21 cellular contexts compared by ENCODE assay signal in the genomic region with DNA sequence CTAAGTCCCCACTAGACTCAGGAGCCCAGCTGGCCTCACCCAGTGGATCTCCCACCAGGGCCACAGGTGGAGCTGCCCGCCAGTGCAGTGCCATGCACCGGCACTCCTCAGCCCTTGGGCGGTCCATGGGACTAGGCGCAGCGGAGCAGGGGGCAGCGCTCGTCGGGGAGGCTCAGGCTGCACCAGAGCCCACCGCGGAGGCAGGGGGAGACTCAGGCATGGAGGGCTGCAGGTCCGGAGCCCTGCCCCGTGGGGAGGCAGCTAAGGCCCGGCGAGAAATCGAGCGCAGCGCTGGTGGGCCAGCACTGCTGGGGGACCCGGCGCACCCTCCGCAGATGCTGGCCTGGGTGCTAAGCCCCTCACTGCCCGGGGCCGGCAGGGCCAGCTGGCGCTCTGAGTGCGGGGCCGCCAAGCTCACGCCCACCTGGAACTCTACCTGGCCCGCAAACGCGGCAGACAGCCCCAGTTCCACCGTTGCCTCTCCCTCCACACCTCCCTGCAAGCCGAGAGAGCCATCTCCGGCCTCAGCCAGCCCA.
DNase-seq lines count a peak whose midpoint lies in the region; ATAC-seq, FAIRE-seq and TF ChIP-seq lines count a peak whose summit lies in the region.
"Had no signal": no experiment of that assay in that cellular context is flagged by ENCODE, and none has a peak within 500 bp of the region (broad histone marks: within the 10 kb centered on the region; RNA-seq: fewer than 3 reads in every experiment).

No MANE protein-coding gene starts in this region.

- 79 to 87% (median 84%) methylated on average over 20 to 32 of the region's 32 CpGs for WGBS in spleen, 5 donors

- no peak overlapping the region for H3K4me3 ChIP-seq in spleen
- H3K4me3 ChIP-seq: A549; BLaER1 treated with 17β-estradiol and CSF1 and Interleukin-3, amounts not matched to agents 10 nM and 100 nM had no signal

- H3K27ac ChIP-seq in spleen = no peak overlapping the region
- H3K27ac ChIP-seq: 22Rv1; A549; BLaER1 treated with 17β-estradiol and CSF1 and Interleukin-3, amounts not matched to agents 10 nM and 100 nM; C4-2B had no signal

- peaks cover 2% of the 10 kb centered on the region for H3K36me3 Mint-ChIP-seq in chondrocyte (ENCODE audit: low read depth)
- H3K36me3 Mint-ChIP-seq: CD8-positive, alpha-beta T cell had no signal

- no peaks in the 10 kb centered on the region for H3K27me3 ChIP-seq in spleen (replicated peaks in 1 of 7)
- H3K27me3 ChIP-seq: BLaER1 treated with 17β-estradiol and CSF1 and Interleukin-3, amounts not matched to agents 10 nM and 100 nM had no signal

- H3K36me3 ChIP-seq in spleen = no peaks in the 10 kb centered on the region
- H3K36me3 ChIP-seq: BLaER1 treated with 17β-estradiol and CSF1 and Interleukin-3, amounts not matched to agents 10 nM and 100 nM had no signal

- no peak overlapping the region for H3K4me3 Mint-ChIP-seq in stimulated activated naive CD8-positive, alpha-beta T cell treated with anti-CD3 and anti-CD28 coated beads, Interleukin-15, amount 100 ng/mL, for 72 hours
- H3K4me3 Mint-ChIP-seq in chondrocyte (ENCODE audit: unreplicated experiment) = no peak overlapping the region
- H3K4me3 Mint-ChIP-seq: B cell; CD4-positive, alpha-beta T cell; CD8-positive, alpha-beta T cell had no signal

- ATAC-seq in stimulated activated naive CD8-positive, alpha-beta T cell treated with anti-CD3 and anti-CD28 coated beads, Interleukin-15, amount 100 ng/mL, for 72 hours = peak; percentile 28
- no peak for ATAC-seq in stimulated activated naive CD8-positive, alpha-beta T cell treated with anti-CD3 and anti-CD28 coated beads, Interleukin-15, Interleukin-2, amounts not matched to agents 100 U/mL and 50 U/mL, for 24 hours
- ATAC-seq: A549; CD8-positive, alpha-beta T cell had no signal

- FAIRE-seq in frontal cortex (lab: Jason Lieb, UNC) = no peak
- FAIRE-seq: A549, D721Med, G401.6, GM12891 had no signal

- H3K4me1 Mint-ChIP-seq in stimulated activated naive CD8-positive, alpha-beta T cell treated with anti-CD3 and anti-CD28 coated beads, Interleukin-15, amount 100 ng/mL, for 72 hours = no peaks in the 10 kb centered on the region
- peaks cover 13% of the 10 kb centered on the region for H3K4me1 Mint-ChIP-seq in chondrocyte (ENCODE audit: low read depth)
- H3K4me1 Mint-ChIP-seq: B cell had no signal

- TF ChIP-seq CTCF in chondrocyte (IDR thresholded peaks at IDR 0.05) (no peak), spleen (IDR thresholded peaks at IDR 0.05 in 8 of 11, conservative IDR thresholded peaks at IDR 0.05 in 3 of 11) (no peak)

- peaks cover 3 to 14% of the 10 kb centered on the region in 2 donors for H3K9me3 Mint-ChIP-seq in stimulated activated naive CD8-positive, alpha-beta T cell treated with anti-CD3 and anti-CD28 coated beads, Interleukin-15, amount 100 ng/mL, for 72 hours
- peaks cover 12% of the 10 kb centered on the region for H3K9me3 Mint-ChIP-seq in chondrocyte (ENCODE audit: low read depth)

- no peak for TF ChIP-seq POLR2A in spleen (IDR thresholded peaks at IDR 0.05)

- intact Hi-C loops in spleen (cut with DNase I; ENCODE audit: low total_unique reads) = no loop called here

- H3K4me1 ChIP-seq in spleen = no peaks in the 10 kb centered on the region
- H3K4me1 ChIP-seq: A549, Caco-2 had no signal

- no peaks in the 10 kb centered on the region for H3K27me3 Mint-ChIP-seq in stimulated activated naive CD8-positive, alpha-beta T cell treated with anti-CD3 and anti-CD28 coated beads, Interleukin-15, amount 100 ng/mL, for 72 hours
- peaks cover 3% of the 10 kb centered on the region for H3K27me3 Mint-ChIP-seq in chondrocyte (ENCODE audit: low read depth)
- H3K27me3 Mint-ChIP-seq: B cell; CD4-positive, alpha-beta T cell had no signal

- H3K9me3 ChIP-seq in spleen = peaks cover 0 to 29% (median 4%) of the 10 kb centered on the region in 8 donors
- H3K9me3 ChIP-seq: A549 had no signal

- DNase-seq in stimulated activated naive CD8-positive, alpha-beta T cell treated with anti-CD3 and anti-CD28 coated beads, Interleukin-15, amount 100 ng/mL, for 72 hours = no peak
- DNase-seq in stimulated activated naive CD8-positive, alpha-beta T cell treated with anti-CD3 and anti-CD28 coated beads, Interleukin-15, Interleukin-2, amounts not matched to agents 100 U/mL and 50 U/mL, for 24 hours = no peak
- DNase-seq in chondrocyte (ENCODE audit: low spot score) (peak; percentile 79), spleen (peak; percentile 68), frontal cortex (ENCODE audit: low spot score in 2 of 2) (no peak), iPS-NIHi11 (ENCODE audit: low spot score) (no peak)
- DNase-seq: AML-193; Caco-2; Calu3; CD4-positive, alpha-beta T cell; CD8-positive, alpha-beta T cell; DMS79 treated with DMSO at 0.1 percent for 48 hours; GF-D8 had no signal

- no peak overlapping the region for H3K27ac Mint-ChIP-seq in stimulated activated naive CD8-positive, alpha-beta T cell treated with anti-CD3 and anti-CD28 coated beads, Interleukin-15, amount 100 ng/mL, for 72 hours
- H3K27ac Mint-ChIP-seq in chondrocyte (ENCODE audit: unreplicated experiment) = no peak overlapping the region
- H3K27ac Mint-ChIP-seq: B cell; CD4-positive, alpha-beta T cell; CD8-positive, alpha-beta T cell had no signal

Comparison
In these comparisons a context has a peak if more than half of its experiments do, and no peak if none do; other contexts are left out.
1. DNase-seq: peak in chondrocyte (single experiment) and spleen (single experiment); none in stimulated activated naive CD8-positive, alpha-beta T cell treated with anti-CD3 and anti-CD28 coated beads, Interleukin-15, amount 100 ng/mL, for 72 hours (0 of 2), stimulated activated naive CD8-positive, alpha-beta T cell treated with anti-CD3 and anti-CD28 coated beads, Interleukin-15, Interleukin-2, amounts not matched to agents 100 U/mL and 50 U/mL, for 24 hours (single experiment), frontal cortex (0 of 2) and iPS-NIHi11 (single experiment).